Comparison of ENCODE assay signal across 8 cellular contexts in the genomic region with DNA sequence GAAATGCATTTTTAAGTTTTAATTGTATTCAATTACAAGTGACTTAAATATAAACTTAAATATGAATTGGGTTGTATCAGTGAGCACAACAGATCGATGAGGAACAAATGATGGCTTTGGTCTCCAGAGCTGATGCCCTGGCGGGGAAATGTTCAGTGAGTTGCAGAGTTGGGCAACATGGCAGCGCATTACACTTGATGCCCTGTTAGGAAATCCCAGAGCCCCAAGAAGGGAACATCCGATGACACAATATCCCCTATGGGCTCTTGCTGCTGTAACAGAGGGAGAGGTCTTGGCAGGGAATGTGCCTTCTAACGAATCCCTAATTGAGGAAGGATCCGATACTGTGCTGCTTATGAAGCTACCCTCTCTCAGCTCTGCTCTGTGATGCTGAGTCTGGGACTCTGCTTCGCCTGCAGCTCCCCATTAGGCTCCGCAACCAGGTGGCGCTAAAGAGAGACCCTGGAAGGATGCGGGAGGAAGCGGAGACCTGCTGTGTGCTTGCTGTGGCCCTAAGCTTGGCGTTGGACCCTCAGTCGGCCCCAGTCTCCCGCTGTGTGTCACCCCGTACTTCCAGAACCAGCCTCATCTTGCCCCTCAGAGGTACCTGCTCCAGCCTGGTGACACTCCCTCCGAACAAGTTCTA. TPM values are rescaled to one million over a fixed set of nuclear protein-coding genes. Genes with fewer than 3 reads are reported as not detected.
DNase-seq lines count a peak whose midpoint lies in the region; ATAC-seq, FAIRE-seq and TF ChIP-seq lines count a peak whose summit lies in the region.

No MANE protein-coding gene starts in this region.

- H2AFZ ChIP-seq in neural cell (ENCODE audit: low read depth, low read length) = no peak overlapping the region

- no peak overlapping the region for H3K4me3 Mint-ChIP-seq in CD4-positive, CD25-positive, alpha-beta regulatory T cell
- no peak overlapping the region for H3K4me3 Mint-ChIP-seq in activated CD8-positive, alpha-beta T cell treated with anti-CD3 and anti-CD28 coated beads for 36 hours

- no peaks in the 10 kb centered on the region for H3K36me3 Mint-ChIP-seq in CD4-positive, CD25-positive, alpha-beta regulatory T cell
- H3K36me3 Mint-ChIP-seq in activated CD8-positive, alpha-beta T cell treated with anti-CD3 and anti-CD28 coated beads for 36 hours (ENCODE audit: low read depth) = no peaks in the 10 kb centered on the region

- ATAC-seq in CD4-positive, CD25-positive, alpha-beta regulatory T cell (ENCODE audit: low read depth in 2 of 2) = peak in 1 of 2 donors; percentile 37
- ATAC-seq in GM21619 (IDR thresholded peaks at IDR 0.05; ENCODE audit: unreplicated experiment) = peak; percentile 62
- ATAC-seq in activated CD8-positive, alpha-beta T cell treated with anti-CD3 and anti-CD28 coated beads for 36 hours = peak; percentile 84

- no peaks in the 10 kb centered on the region for H3K9me3 ChIP-seq in CD4-positive, CD25-positive, alpha-beta regulatory T cell (ENCODE audit: control insufficient read depth in 2 of 2, low read length in 2 of 2)
- peaks cover 0 to 10% (median 0%) of the 10 kb centered on the region in 4 donors for H3K9me3 ChIP-seq in esophagus muscularis mucosa
- no peaks in the 10 kb centered on the region for H3K9me3 ChIP-seq in neural cell (ENCODE audit: low read length)

- H3K79me2 ChIP-seq in neural cell (replicated peaks; ENCODE audit: insufficient read depth, low read length) = no peaks in the 10 kb centered on the region

- no peak overlapping the region for H3K4me3 ChIP-seq in CD4-positive, CD25-positive, alpha-beta regulatory T cell (ENCODE audit: low read depth, low read length)
- H3K4me3 ChIP-seq in esophagus muscularis mucosa = no peak overlapping the region
- no peak overlapping the region for H3K4me3 ChIP-seq in neural cell (ENCODE audit: low read length)

- no peaks in the 10 kb centered on the region for H3K9me2 ChIP-seq in neural cell (ENCODE audit: insufficient read depth, low read length)

- H3F3A ChIP-seq in neural cell (ENCODE audit: insufficient read depth, low read length, poor library complexity, severe bottlenecking) = no peaks in the 10 kb centered on the region

- POLR2A ChIA-PET in activated CD8-positive, alpha-beta T cell treated with anti-CD3 and anti-CD28 coated beads for 36 hours (lab: Charles Lee) = no interaction called here

- TF ChIP-seq RAD21 in neural cell (conservative IDR thresholded peaks at IDR 0.05) = no peak

- intact Hi-C loops in activated CD8-positive, alpha-beta T cell treated with anti-CD3 and anti-CD28 coated beads for 36 hours (cut with micrococcal nuclease) = no loop called here
- intact Hi-C loops in esophagus muscularis mucosa (cut with DNase I) = no loop called here

- no peak for TF ChIP-seq CTCF in activated CD8-positive, alpha-beta T cell treated with anti-CD3 and anti-CD28 coated beads for 36 hours (IDR thresholded peaks at IDR 0.05)
- TF ChIP-seq CTCF in esophagus muscularis mucosa (IDR thresholded peaks at IDR 0.05) (peak in 2 of 3 experiments; percentile 21 to 42), neural cell (IDR thresholded peaks at IDR 0.05; ENCODE audit: poor library complexity, severe bottlenecking) (peak; percentile 23)

- no peak for FAIRE-seq in urothelium cell line (lab: Jason Lieb, UNC)

- no peak overlapping the region for H3K4me2 ChIP-seq in neural cell (ENCODE audit: low read length)

- no peak overlapping the region for H3K27ac Mint-ChIP-seq in CD4-positive, CD25-positive, alpha-beta regulatory T cell
- no peak overlapping the region for H3K27ac Mint-ChIP-seq in activated CD8-positive, alpha-beta T cell treated with anti-CD3 and anti-CD28 coated beads for 36 hours

- peak; percentile 5 to 52 (median 24) for DNase-seq in CD4-positive, CD25-positive, alpha-beta regulatory T cell
- DNase-seq in NCI-H345 (lab: John Stamatoyannopoulos, UW) = peak; percentile 62
- peak; percentile 74 for DNase-seq in activated CD8-positive, alpha-beta T cell treated with anti-CD3 and anti-CD28 coated beads for 36 hours
- DNase-seq in esophagus muscularis mucosa (ENCODE audit: extremely low spot score) = no peak
- peak; percentile 6 for DNase-seq in urothelium cell line (ENCODE audit: low spot score)
- no peak for DNase-seq in NCI-H1105 treated with DMSO at 0.1 percent for 48 hours (lab: John Stamatoyannopoulos, UW)

- WGBS in esophagus muscularis mucosa = 33% methylated on average over 16 of the region's 16 CpGs

- H3K4me1 Mint-ChIP-seq in CD4-positive, CD25-positive, alpha-beta regulatory T cell = no peaks in the 10 kb centered on the region
- H3K4me1 Mint-ChIP-seq in activated CD8-positive, alpha-beta T cell treated with anti-CD3 and anti-CD28 coated beads for 36 hours (ENCODE audit: low read depth) = no peaks in the 10 kb centered on the region

- no peak overlapping the region for H3K9ac ChIP-seq in neural cell (ENCODE audit: low read length)

- H3K27ac ChIP-seq in CD4-positive, CD25-positive, alpha-beta regulatory T cell (ENCODE audit: insufficient read depth, low read length, poor library complexity, severe bottlenecking) = no peak overlapping the region
- no peak overlapping the region for H3K27ac ChIP-seq in esophagus muscularis mucosa (replicated peaks in 1 of 4)
- no peak overlapping the region for H3K27ac ChIP-seq in neural cell (ENCODE audit: low read length)

- H3K27me3 Mint-ChIP-seq in CD4-positive, CD25-positive, alpha-beta regulatory T cell = peaks cover 6% of the 10 kb centered on the region
- peaks cover 4% of the 10 kb centered on the region for H3K27me3 Mint-ChIP-seq in activated CD8-positive, alpha-beta T cell treated with anti-CD3 and anti-CD28 coated beads for 36 hours

- H4K20me1 ChIP-seq in neural cell (ENCODE audit: insufficient read depth) = no peaks in the 10 kb centered on the region

- H3K9me3 Mint-ChIP-seq in CD4-positive, CD25-positive, alpha-beta regulatory T cell = no peaks in the 10 kb centered on the region
- no peaks in the 10 kb centered on the region for H3K9me3 Mint-ChIP-seq in activated CD8-positive, alpha-beta T cell treated with anti-CD3 and anti-CD28 coated beads for 36 hours

- H3K27me3 ChIP-seq in CD4-positive, CD25-positive, alpha-beta regulatory T cell (ENCODE audit: control insufficient read depth, insufficient read depth, low read length) = no peaks in the 10 kb centered on the region
- H3K27me3 ChIP-seq in esophagus muscularis mucosa (peaks cover 0 to under 1% (median 0%) of the 10 kb centered on the region in 4 donors), neural cell (ENCODE audit: insufficient read depth, low read depth, low read length) (no peaks in the 10 kb centered on the region)

- CTCF ChIA-PET in activated CD8-positive, alpha-beta T cell treated with anti-CD3 and anti-CD28 coated beads for 36 hours (lab: Charles Lee) = interaction anchor here (0.8 to 1.8 kb wide), 9 partner anchors 10 to 685 kb away, joined by 3 to 10 read pairs (median 5); no protein-coding TSS in a partner anchor

- H3K4me1 ChIP-seq in CD4-positive, CD25-positive, alpha-beta regulatory T cell (ENCODE audit: control insufficient read depth, insufficient read depth, low read length, poor library complexity, severe bottlenecking) = no peaks in the 10 kb centered on the region
- H3K4me1 ChIP-seq in esophagus muscularis mucosa = no peaks in the 10 kb centered on the region

- TF ChIP-seq EP300 in esophagus muscularis mucosa (IDR thresholded peaks at IDR 0.05) (no peak), neural cell (conservative IDR thresholded peaks at IDR 0.05; ENCODE audit: poor library complexity, severe bottlenecking) (no peak)

- TF ChIP-seq POLR2A in esophagus muscularis mucosa (IDR thresholded peaks at IDR 0.05; ENCODE audit: low read depth) = no peak

- no peaks in the 10 kb centered on the region for H3K36me3 ChIP-seq in CD4-positive, CD25-positive, alpha-beta regulatory T cell (ENCODE audit: control insufficient read depth, insufficient read depth, low read length)
- no peaks in the 10 kb centered on the region for H3K36me3 ChIP-seq in esophagus muscularis mucosa
- no peaks in the 10 kb centered on the region for H3K36me3 ChIP-seq in neural cell (ENCODE audit: insufficient read depth, low read length)

TF ChIP-seq in neural cell, 6 proteins besides CTCF, POLR2A, EP300 and RAD21 (continues in another document):
- TF ChIP-seq MXI1 (conservative IDR thresholded peaks at IDR 0.05; ENCODE audit: poor library complexity, severe bottlenecking) (no peak), POLR2AphosphoS5 (IDR thresholded peaks at IDR 0.05) (no peak), SMC3 (conservative IDR thresholded peaks at IDR 0.05; ENCODE audit: poor library complexity) (no peak), EZH2 (IDR thresholded peaks at IDR 0.05; ENCODE audit: borderline replicate concordance, insufficient read depth, low read length, poor library complexity, severe bottlenecking) (no peak)
- TF ChIP-seq, protein P1, sequence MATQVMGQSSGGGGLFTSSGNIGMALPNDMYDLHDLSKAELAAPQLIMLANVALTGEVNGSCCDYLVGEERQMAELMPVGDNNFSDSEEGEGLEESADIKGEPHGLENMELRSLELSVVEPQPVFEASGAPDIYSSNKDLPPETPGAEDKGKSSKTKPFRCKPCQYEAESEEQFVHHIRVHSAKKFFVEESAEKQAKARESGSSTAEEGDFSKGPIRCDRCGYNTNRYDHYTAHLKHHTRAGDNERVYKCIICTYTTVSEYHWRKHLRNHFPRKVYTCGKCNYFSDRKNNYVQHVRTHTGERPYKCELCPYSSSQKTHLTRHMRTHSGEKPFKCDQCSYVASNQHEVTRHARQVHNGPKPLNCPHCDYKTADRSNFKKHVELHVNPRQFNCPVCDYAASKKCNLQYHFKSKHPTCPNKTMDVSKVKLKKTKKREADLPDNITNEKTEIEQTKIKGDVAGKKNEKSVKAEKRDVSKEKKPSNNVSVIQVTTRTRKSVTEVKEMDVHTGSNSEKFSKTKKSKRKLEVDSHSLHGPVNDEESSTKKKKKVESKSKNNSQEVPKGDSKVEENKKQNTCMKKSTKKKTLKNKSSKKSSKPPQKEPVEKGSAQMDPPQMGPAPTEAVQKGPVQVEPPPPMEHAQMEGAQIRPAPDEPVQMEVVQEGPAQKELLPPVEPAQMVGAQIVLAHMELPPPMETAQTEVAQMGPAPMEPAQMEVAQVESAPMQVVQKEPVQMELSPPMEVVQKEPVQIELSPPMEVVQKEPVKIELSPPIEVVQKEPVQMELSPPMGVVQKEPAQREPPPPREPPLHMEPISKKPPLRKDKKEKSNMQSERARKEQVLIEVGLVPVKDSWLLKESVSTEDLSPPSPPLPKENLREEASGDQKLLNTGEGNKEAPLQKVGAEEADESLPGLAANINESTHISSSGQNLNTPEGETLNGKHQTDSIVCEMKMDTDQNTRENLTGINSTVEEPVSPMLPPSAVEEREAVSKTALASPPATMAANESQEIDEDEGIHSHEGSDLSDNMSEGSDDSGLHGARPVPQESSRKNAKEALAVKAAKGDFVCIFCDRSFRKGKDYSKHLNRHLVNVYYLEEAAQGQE (IDR thresholded peaks at IDR 0.05; ENCODE audit: borderline replicate concordance) = no peak

RNA-seq across cellular contexts. Expression of gene PDHA1, which starts 38.9 kb away (rescaled TPM):
- 87.6 TPM for total RNA-seq in CD4-positive, CD25-positive, alpha-beta regulatory T cell
- polyA plus RNA-seq in CD4-positive, CD25-positive, alpha-beta regulatory T cell = 100 to 1,000 TPM in 1 of 4 donors, 10 to 100 TPM in 3; 50.5 to 103 (median 64.1) TPM
- total RNA-seq in activated CD8-positive, alpha-beta T cell treated with anti-CD3 and anti-CD28 coated beads for 36 hours = 100 to 1,000 TPM; 259 to 261 TPM
- total RNA-seq in esophagus muscularis mucosa = 100 to 1,000 TPM in 1 of 4 donors, 10 to 100 TPM in 3; 45.7 to 137 (median 78.8) TPM
- polyA plus RNA-seq in neural cell = 224 and 241 TPM in 2 replicates
- polyA minus RNA-seq in neural cell = 42.6 and 76.5 TPM in 2 replicates

Comparison
In these comparisons a context has a peak if more than half of its experiments do, and no peak if none do; other contexts are left out.
1. DNase-seq: peak in CD4-positive, CD25-positive, alpha-beta regulatory T cell (3 of 3), NCI-H345 (single experiment), activated CD8-positive, alpha-beta T cell treated with anti-CD3 and anti-CD28 coated beads for 36 hours (single experiment) and urothelium cell line (single experiment); none in esophagus muscularis mucosa (single experiment) and NCI-H1105 treated with DMSO at 0.1 percent for 48 hours (single experiment).